17 cellular contexts compared by ENCODE assay signal in genomic region chr15:92611995-92612745, GRCh38. TPM values are rescaled to one million over a fixed set of nuclear protein-coding genes. Genes with fewer than 3 reads are reported as not detected.
DNase-seq lines count a peak whose midpoint lies in the region; TF ChIP-seq lines count a peak whose summit lies in the region.
"Had no signal": no experiment of that assay in that cellular context is flagged by ENCODE, and none has a peak within 500 bp of the region (broad histone marks: within the 10 kb centered on the region; RNA-seq: fewer than 3 reads in every experiment).

No MANE protein-coding gene starts in this region.

- H3K4me3 Mint-ChIP-seq in H9 (no peak overlapping the region), progenitor cell of endocrine pancreas (ENCODE audit: low read depth) (no peak overlapping the region)
- H3K4me3 Mint-ChIP-seq in CD4-positive, alpha-beta memory T cell, result no peak overlapping the region
- H3K4me3 Mint-ChIP-seq: activated CD4-positive, alpha-beta T cell treated with anti-CD3 and anti-CD28 coated beads, Interleukin-2, amount 10 ng/mL, durations not matched to agents 24 days and 14 days; natural killer cell had no signal

- H3K23ac ChIP-seq in H9 (ENCODE audit: insufficient read length, low read depth, low read length), result no peak overlapping the region

- no peak overlapping the region for H4K91ac ChIP-seq in H9 (ENCODE audit: insufficient read length, low read depth, low read length)

- no peak overlapping the region for H2BK20ac ChIP-seq in H9 (ENCODE audit: low read depth, low read length, poor library complexity, severe bottlenecking)

- H3K9me3 Mint-ChIP-seq in H9 (peaks cover 5 to 8% of the 10 kb centered on the region in 2 experiments; a peak in 3 of 5 replicates), progenitor cell of endocrine pancreas (ENCODE audit: low read depth) (no peaks in the 10 kb centered on the region)
- no peaks in the 10 kb centered on the region for H3K9me3 Mint-ChIP-seq in CD4-positive, alpha-beta memory T cell
- H3K9me3 Mint-ChIP-seq: activated CD4-positive, alpha-beta T cell treated with anti-CD3 and anti-CD28 coated beads, Interleukin-2, amount 10 ng/mL, durations not matched to agents 24 days and 14 days; natural killer cell had no signal

- no peak overlapping the region for H3T11ph ChIP-seq in H9 (ENCODE audit: low read length)

- intact Hi-C loops in dorsolateral prefrontal cortex (cut with DNase I), result loop anchor here (2.0 to 5.0 kb wide), 3 partner anchors 71 to 90 kb away; no protein-coding TSS in a partner anchor
- intact Hi-C loops in CD4-positive, alpha-beta memory T cell (cut with micrococcal nuclease), result no loop called here

- H3K56ac ChIP-seq in H9 (ENCODE audit: insufficient read length, low read depth, low read length), result no peak overlapping the region

- H3K79me2 ChIP-seq in H9 (ENCODE audit: insufficient read depth, low read length), result no peaks in the 10 kb centered on the region

- H3K4me3 ChIP-seq in dorsolateral prefrontal cortex, result no peak overlapping the region
- H3K4me3 ChIP-seq in CD4-positive, alpha-beta memory T cell (ENCODE audit: low read length in 2 of 2), result no peak overlapping the region
- H3K4me3 ChIP-seq: breast epithelium, smooth muscle cell, upper lobe of left lung had no signal

- H3K36me3 Mint-ChIP-seq in H9 (ENCODE audit: insufficient read depth in 1 of 3, low read depth in 3 of 3) (peaks cover 0 to 18% (median 14%) of the 10 kb centered on the region in 3 experiments; a peak in 4 of 7 replicates), progenitor cell of endocrine pancreas (ENCODE audit: insufficient read depth) (peaks cover 2% of the 10 kb centered on the region)
- no peaks in the 10 kb centered on the region for H3K36me3 Mint-ChIP-seq in CD4-positive, alpha-beta memory T cell
- H3K36me3 Mint-ChIP-seq: natural killer cell had no signal

- no peaks in the 10 kb centered on the region for H4K20me1 ChIP-seq in H9 (ENCODE audit: control insufficient read depth, insufficient read depth, insufficient read length)

- H3K27ac Mint-ChIP-seq in H9 (no peak overlapping the region), progenitor cell of endocrine pancreas (peak overlapping the region; percentile 41)
- H3K27ac Mint-ChIP-seq in CD4-positive, alpha-beta memory T cell, result no peak overlapping the region
- H3K27ac Mint-ChIP-seq: activated CD4-positive, alpha-beta T cell treated with anti-CD3 and anti-CD28 coated beads, Interleukin-2, amount 10 ng/mL, durations not matched to agents 24 days and 14 days; natural killer cell had no signal

- H3K9ac ChIP-seq in H9 (ENCODE audit: extremely low read depth, insufficient read length, low read length), result no peak overlapping the region

- no peak overlapping the region for H4K8ac ChIP-seq in H9 (replicated peaks; ENCODE audit: insufficient read length, low read depth, low read length)

- H2BK12ac ChIP-seq in H9 (ENCODE audit: insufficient read length, low read depth, low read length), result no peak overlapping the region

- H3K27me3 Mint-ChIP-seq in H9 (ENCODE audit: low read depth) (no peaks in the 10 kb centered on the region), progenitor cell of endocrine pancreas (no peaks in the 10 kb centered on the region)
- peaks cover 0 to 8% of the 10 kb centered on the region in 2 donors for H3K27me3 Mint-ChIP-seq in CD4-positive, alpha-beta memory T cell
- H3K27me3 Mint-ChIP-seq: activated CD4-positive, alpha-beta T cell treated with anti-CD3 and anti-CD28 coated beads, Interleukin-2, amount 10 ng/mL, durations not matched to agents 24 days and 14 days had no signal

- H3K14ac ChIP-seq in H9 (ENCODE audit: insufficient read depth, low read length), result no peak overlapping the region

- H3K18ac ChIP-seq in H9 (ENCODE audit: insufficient read length, low read depth, low read length), result no peak overlapping the region

- H3K4me1 ChIP-seq in H9 (ENCODE audit: insufficient read depth, low read length), result peaks cover 4% of the 10 kb centered on the region; the same call in 1 of the 2 replicates
- H3K4me1 ChIP-seq in CD4-positive, alpha-beta memory T cell (ENCODE audit: insufficient read depth, low read length), result no peaks in the 10 kb centered on the region
- H3K4me1 ChIP-seq: breast epithelium had no signal

- H3K27ac ChIP-seq in H9 (ENCODE audit: insufficient read length, low read depth, low read length) (no peak overlapping the region), dorsolateral prefrontal cortex (peak overlapping the region in 33 of 59 donors; percentile 2 to 64 (median 19))
- no peak overlapping the region for H3K27ac ChIP-seq in CD4-positive, alpha-beta memory T cell (ENCODE audit: low read depth, low read length)
- H3K27ac ChIP-seq: breast epithelium had no signal

- no peak overlapping the region for H2BK15ac ChIP-seq in H9 (ENCODE audit: low read depth, low read length)

- peak; percentile 39 for DNase-seq in NCI-H82 (lab: John Stamatoyannopoulos, UW)
- DNase-seq in NCI-H82 treated with DMSO at 0.1 percent for 48 hours (lab: John Stamatoyannopoulos, UW; ENCODE audit: unreplicated experiment), result no peak
- no peak for DNase-seq in H9
- DNase-seq in dorsolateral prefrontal cortex, result peak in 6 of 10 donors; percentile 36 to 76 (median 52)
- DNase-seq in progenitor cell of endocrine pancreas (ENCODE audit: low spot score, unreplicated experiment), result no peak
- DNase-seq in retina, result no peak
- DNase-seq in CD4-positive, alpha-beta memory T cell, result no peak
- no peak for DNase-seq in T1000 (lab: John Stamatoyannopoulos, UW)
- DNase-seq: activated CD4-positive, alpha-beta T cell treated with anti-CD3 and anti-CD28 coated beads, Interleukin-2, amount 10 ng/mL, durations not matched to agents 24 days and 14 days; activated gamma-delta T cell; DMS79; natural killer cell; NCI-H187 treated with DMSO at 0.1 percent for 48 hours; NCI-H748 treated with DMSO at 0.1 percent for 48 hours; upper lobe of left lung had no signal

- H3K4ac ChIP-seq in H9 (ENCODE audit: low read depth, low read length), result no peak overlapping the region

- no peak overlapping the region for H2AK5ac ChIP-seq in H9 (ENCODE audit: insufficient read length, low read length)

- H3K9me3 ChIP-seq in H9 (ENCODE audit: control insufficient read depth, low read depth, low read length), result no peaks in the 10 kb centered on the region
- H3K9me3 ChIP-seq in CD4-positive, alpha-beta memory T cell (ENCODE audit: control insufficient read depth in 1 of 2, low read length in 2 of 2), result no peaks in the 10 kb centered on the region
- H3K9me3 ChIP-seq: breast epithelium, upper lobe of left lung had no signal

- no peak overlapping the region for H2AFZ ChIP-seq in H9 (ENCODE audit: low read length)

- H3K4me1 Mint-ChIP-seq in H9 (peaks cover 22 to 34% of the 10 kb centered on the region in 2 experiments), progenitor cell of endocrine pancreas (ENCODE audit: low read depth) (peaks cover 14% of the 10 kb centered on the region)
- no peaks in the 10 kb centered on the region for H3K4me1 Mint-ChIP-seq in CD4-positive, alpha-beta memory T cell
- H3K4me1 Mint-ChIP-seq: activated CD4-positive, alpha-beta T cell treated with anti-CD3 and anti-CD28 coated beads, Interleukin-2, amount 10 ng/mL, durations not matched to agents 24 days and 14 days; natural killer cell had no signal

- H3K36me3 ChIP-seq in CD4-positive, alpha-beta memory T cell (ENCODE audit: insufficient read depth, low read length), result no peaks in the 10 kb centered on the region
- H3K36me3 ChIP-seq: breast epithelium, upper lobe of left lung had no signal

- H3K79me1 ChIP-seq in H9 (ENCODE audit: insufficient read depth, low read depth, low read length, poor library complexity, severe bottlenecking), result no peaks in the 10 kb centered on the region

- H3K4me2 ChIP-seq in H9 (ENCODE audit: insufficient read depth, insufficient read length, low read length), result no peak overlapping the region
- H3K4me2 ChIP-seq: smooth muscle cell had no signal

- TF ChIP-seq CTCF in H9 (conservative IDR thresholded peaks at IDR 0.05), result peak; percentile 17; the same call in 1 of the 3 replicates
- TF ChIP-seq CTCF in dorsolateral prefrontal cortex (IDR thresholded peaks at IDR 0.05 in 54 of 56, conservative IDR thresholded peaks at IDR 0.05 in 2 of 56; ENCODE audit: low read depth in 1 of 56, partially characterized antibody in 56 of 56), result peak in 43 of 56 donors; percentile 7 to 71 (median 36)
- no peak for TF ChIP-seq CTCF in progenitor cell of endocrine pancreas (IDR thresholded peaks at IDR 0.05; ENCODE audit: unreplicated experiment)

- H3K27me3 ChIP-seq in H9 (ENCODE audit: insufficient read depth, low read length) (no peaks in the 10 kb centered on the region), dorsolateral prefrontal cortex (no peaks in the 10 kb centered on the region)
- H3K27me3 ChIP-seq in CD4-positive, alpha-beta memory T cell (ENCODE audit: insufficient read depth, low read length), result no peaks in the 10 kb centered on the region
- H3K27me3 ChIP-seq: breast epithelium, upper lobe of left lung had no signal

- H2BK120ac ChIP-seq in H9 (ENCODE audit: low read depth, low read length, poor library complexity, severe bottlenecking), result no peak overlapping the region

- POLR2A ChIA-PET in CD4-positive, alpha-beta memory T cell (lab: Charles Lee; ENCODE audit: partially characterized antibody), result no interaction called here

- no peaks in the 10 kb centered on the region for H3K23me2 ChIP-seq in H9 (ENCODE audit: insufficient read length, low read depth, low read length, poor library complexity, severe bottlenecking)

- no CpG with 5 or more reads among the region's 7 CpGs for WGBS in H9 (ENCODE audit: extremely low coverage, insufficient read length, low lambda C conversion rate)

- H2BK5ac ChIP-seq in H9 (ENCODE audit: insufficient read length, low read length), result no peak overlapping the region

- H4K5ac ChIP-seq in H9 (ENCODE audit: insufficient read length, low read depth, low read length), result no peak overlapping the region

- CTCF ChIA-PET in CD4-positive, alpha-beta memory T cell (lab: Charles Lee; ENCODE audit: partially characterized antibody), result no interaction called here

RNA-seq across cellular contexts. Expression of gene FAM174B, which starts 43.4 kb away (rescaled TPM):
- total RNA-seq in H9 (2021) (38.0 and 38.5 TPM in 2 replicates), dorsolateral prefrontal cortex (10 to 100 TPM; 17.4 to 51.5 (median 33.1) TPM), progenitor cell of endocrine pancreas (33.4 and 37.0 TPM in 2 replicates)
- total RNA-seq in CD4-positive, alpha-beta memory T cell, result 1 to 10 TPM; 6.6 to 8.3 TPM
- polyA plus RNA-seq in CD4-positive, alpha-beta memory T cell, result 1 to 10 TPM; 2.4 to 3.3 TPM

Comparison
In these comparisons a context has a peak if more than half of its experiments do, and no peak if none do; other contexts are left out.
1. DNase-seq: peak in NCI-H82 (single experiment) and dorsolateral prefrontal cortex (6 of 10); none in NCI-H82 treated with DMSO at 0.1 percent for 48 hours (single experiment), H9 (single experiment), progenitor cell of endocrine pancreas (single experiment), retina (single experiment), CD4-positive, alpha-beta memory T cell (0 of 5) and T1000 (single experiment).
2. H3K27ac ChIP-seq: peak in dorsolateral prefrontal cortex (33 of 59); none in H9 (single experiment) and CD4-positive, alpha-beta memory T cell (single experiment).